ENCODE assay signal across 18 cellular contexts in the genomic region with DNA sequence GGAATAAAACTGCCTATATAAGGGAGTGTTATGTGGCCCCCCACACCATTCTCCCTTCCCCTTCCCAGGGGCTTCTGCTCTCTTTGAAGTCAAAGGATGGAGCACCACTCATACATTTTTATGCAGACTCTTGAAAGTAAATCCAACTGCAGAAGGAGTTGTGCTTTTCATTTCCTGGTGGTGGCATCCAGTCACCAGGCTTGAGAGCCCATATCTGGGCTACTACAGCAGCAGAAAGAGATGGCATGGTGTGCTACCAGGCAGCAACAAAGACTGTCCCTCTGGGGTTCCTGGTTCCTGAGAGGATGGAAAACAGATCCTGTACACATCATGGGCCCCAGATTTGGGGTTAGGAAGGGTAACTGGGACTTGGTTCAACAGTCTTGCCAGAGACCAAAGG.
"Had no signal": no experiment of that assay in that cellular context is flagged by ENCODE, and none has a peak within 500 bp of the region (broad histone marks: within the 10 kb centered on the region; RNA-seq: fewer than 3 reads in every experiment).

No MANE protein-coding gene starts in this region.

- H3K9me3 Mint-ChIP-seq: nephron progenitor cell; stimulated activated naive B cell treated with anti-CD40 and anti-IgM and Interleukin-4, amounts not matched to agents 10 μg/mL and 1 μg/mL and 100 μg/mL, for 72 hours; type B pancreatic cell had no signal

- DNase-seq: colonic mucosa; dermis blood vessel endothelial cell; esophagus squamous epithelium; foreskin fibroblast; heart left ventricle; hippocampal formation; mesendoderm; naive B cell; nephron progenitor cell; posterior cingulate gyrus; spleen; stimulated activated CD4-positive, alpha-beta T cell treated with anti-CD3 and anti-CD28 coated beads, Interleukin-15, amount 100 ng/mL, for 24 hours; stimulated activated CD4-positive, alpha-beta T cell treated with anti-CD3 and anti-CD28 coated beads, Interleukin-1b, Interleukin-23, amount 100 ng/mL, for 48 hours; stimulated activated CD4-positive, alpha-beta T cell treated with anti-CD3 and anti-CD28 coated beads, Interleukin-4, amount 100 ng/mL, for 24 hours; stimulated activated naive B cell treated with anti-CD40 and anti-IgM and Interleukin-4, amounts not matched to agents 10 μg/mL and 1 μg/mL and 100 μg/mL, for 72 hours had no signal

- H3K27ac ChIP-seq: colonic mucosa, esophagus squamous epithelium, heart left ventricle, neutrophil, spleen had no signal

- H3K36me3 ChIP-seq: colonic mucosa, esophagus squamous epithelium, heart left ventricle, neutrophil, spleen had no signal

- H3K36me3 Mint-ChIP-seq: naive B cell; stimulated activated naive B cell treated with anti-CD40 and anti-IgM and Interleukin-4, amounts not matched to agents 10 μg/mL and 1 μg/mL and 100 μg/mL, for 72 hours; type B pancreatic cell had no signal

- H3K27ac Mint-ChIP-seq: naive B cell; nephron progenitor cell; stimulated activated naive B cell treated with anti-CD40 and anti-IgM and Interleukin-4, amounts not matched to agents 10 μg/mL and 1 μg/mL and 100 μg/mL, for 72 hours; type B pancreatic cell had no signal

- H3K4me1 ChIP-seq: colonic mucosa, esophagus squamous epithelium, heart left ventricle, spleen had no signal

- H3K4me1 Mint-ChIP-seq: naive B cell; stimulated activated naive B cell treated with anti-CD40 and anti-IgM and Interleukin-4, amounts not matched to agents 10 μg/mL and 1 μg/mL and 100 μg/mL, for 72 hours had no signal

- H3K4me3 Mint-ChIP-seq: naive B cell; nephron progenitor cell; stimulated activated naive B cell treated with anti-CD40 and anti-IgM and Interleukin-4, amounts not matched to agents 10 μg/mL and 1 μg/mL and 100 μg/mL, for 72 hours; type B pancreatic cell had no signal

- H3K27me3 ChIP-seq: colonic mucosa, esophagus squamous epithelium, heart left ventricle, neutrophil, spleen had no signal

- ATAC-seq: heart left ventricle; sciatic nerve; stimulated activated naive B cell treated with anti-CD40 and anti-IgM and Interleukin-4, amounts not matched to agents 10 μg/mL and 1 μg/mL and 100 μg/mL, for 72 hours had no signal

- H3K4me3 ChIP-seq: colonic mucosa, esophagus squamous epithelium, heart left ventricle, spleen had no signal

- H3K9me3 ChIP-seq: colonic mucosa, esophagus squamous epithelium, heart left ventricle, neutrophil, spleen had no signal

- H3K27me3 Mint-ChIP-seq: naive B cell had no signal
